Comparison of ENCODE assay signal across 11 cellular contexts in genomic region chr19:53096982-53097381, GRCh38. TPM values are rescaled to one million over a fixed set of nuclear protein-coding genes. Genes with fewer than 3 reads are reported as not detected.
DNase-seq lines count a peak whose midpoint lies in the region; ATAC-seq, FAIRE-seq and TF ChIP-seq lines count a peak whose summit lies in the region.
"Not testable (repeated sequence)": the region's sequence is repeated elsewhere in the genome, so short reads cannot be mapped to it uniquely, and the experiment has no call there.
"Had no signal": no experiment of that assay in that cellular context is flagged by ENCODE, and none has a peak within 500 bp of the region (broad histone marks: within the 10 kb centered on the region; RNA-seq: fewer than 3 reads in every experiment).

No MANE protein-coding gene starts in this region.

- H3K4me3 Mint-ChIP-seq in GM23338: peak overlapping the region; percentile 3; the same call in 1 of the 3 replicates
- H3K4me3 Mint-ChIP-seq in activated naive CD4-positive, alpha-beta T cell treated with anti-CD3 and anti-CD28 coated beads for 36 hours; neural progenitor cell: not testable (repeated sequence)
- peak overlapping the region; percentile 47 for H3K4me3 Mint-ChIP-seq in glutamatergic neuron (ENCODE audit: unreplicated experiment)

- CTCF ChIA-PET in activated naive CD4-positive, alpha-beta T cell treated with anti-CD3 and anti-CD28 coated beads for 36 hours (lab: Charles Lee): not testable (repeated sequence)

- FAIRE-seq in bronchial epithelial cell (lab: Jason Lieb, UNC): peak; percentile 96

- 60 to 63% methylated on average over 1 of the region's 7 CpGs for WGBS in heart right ventricle, 2 donors
- 70% methylated on average over 2 of the region's 7 CpGs for WGBS in hepatocyte (ENCODE audit: low lambda C conversion rate, missing lambda C conversion rate)

- peak overlapping the region; percentile 46; the same call in 1 of the 2 replicates for H3K27ac Mint-ChIP-seq in GM23338
- H3K27ac Mint-ChIP-seq in activated naive CD4-positive, alpha-beta T cell treated with anti-CD3 and anti-CD28 coated beads for 36 hours: peak overlapping the region; percentile 30
- H3K27ac Mint-ChIP-seq in glutamatergic neuron (ENCODE audit: unreplicated experiment): peak overlapping the region; percentile 60
- H3K27ac Mint-ChIP-seq in neural progenitor cell: peak overlapping the region; percentile 12

- not testable (repeated sequence) for H3K9me3 Mint-ChIP-seq in GM23338; glutamatergic neuron (ENCODE audit: unreplicated experiment)
- H3K9me3 Mint-ChIP-seq in activated naive CD4-positive, alpha-beta T cell treated with anti-CD3 and anti-CD28 coated beads for 36 hours: peaks cover 35% of the 10 kb centered on the region
- peaks cover 25% of the 10 kb centered on the region for H3K9me3 Mint-ChIP-seq in neural progenitor cell

- H3K4me1 ChIP-seq in GM23338 (ENCODE audit: insufficient read depth) (peaks cover 25% of the 10 kb centered on the region), heart right ventricle (peaks cover 8 to 64% (median 32%) of the 10 kb centered on the region in 9 donors), hepatocyte (ENCODE audit: insufficient read depth) (peaks cover 33% of the 10 kb centered on the region), neural progenitor cell (peaks cover 15% of the 10 kb centered on the region)

- not testable (repeated sequence) for H3K27me3 Mint-ChIP-seq in GM23338 (ENCODE audit: insufficient read depth, low read depth, poor library complexity); activated naive CD4-positive, alpha-beta T cell treated with anti-CD3 and anti-CD28 coated beads for 36 hours (ENCODE audit: low read depth); neural progenitor cell (ENCODE audit: insufficient read depth, low read depth)
- H3K27me3 Mint-ChIP-seq in glutamatergic neuron (ENCODE audit: unreplicated experiment): peaks cover 13% of the 10 kb centered on the region

- peaks cover 14% of the 10 kb centered on the region for H4K20me1 ChIP-seq in GM23338 (replicated peaks; ENCODE audit: insufficient read depth)
- H4K20me1 ChIP-seq in hepatocyte (ENCODE audit: insufficient read depth, poor library complexity, severe bottlenecking): not testable (repeated sequence)
- peaks cover 77% of the 10 kb centered on the region for H4K20me1 ChIP-seq in neural progenitor cell (ENCODE audit: low read depth)

- not testable (repeated sequence) for H3F3A ChIP-seq in GM23338 (replicated peaks; ENCODE audit: low read depth)
- H3F3A ChIP-seq in neural progenitor cell (ENCODE audit: low read depth): peaks cover 16% of the 10 kb centered on the region

- not testable (repeated sequence) for ATAC-seq in GM23338
- ATAC-seq in heart right ventricle: peak in 6 of 8 donors; percentile 43 to 77 (median 72)

- peaks cover 13% of the 10 kb centered on the region; the same call in 2 of the 3 replicates for H3K36me3 Mint-ChIP-seq in GM23338 (ENCODE audit: low read depth)
- H3K36me3 Mint-ChIP-seq in activated naive CD4-positive, alpha-beta T cell treated with anti-CD3 and anti-CD28 coated beads for 36 hours (ENCODE audit: low read depth): peaks cover 73% of the 10 kb centered on the region
- H3K36me3 Mint-ChIP-seq in glutamatergic neuron (ENCODE audit: unreplicated experiment): peaks cover 16% of the 10 kb centered on the region
- H3K36me3 Mint-ChIP-seq in neural progenitor cell: peaks cover 61% of the 10 kb centered on the region

- H3K9me3 ChIP-seq in heart right ventricle; hepatocyte (ENCODE audit: low read depth); neural progenitor cell (ENCODE audit: low read depth): not testable (repeated sequence)

- H3K9ac ChIP-seq in neural progenitor cell: not testable (repeated sequence)

- not testable (repeated sequence) for H3K4me2 ChIP-seq in GM23338, neural progenitor cell
- H3K4me2 ChIP-seq in hepatocyte: peak overlapping the region; percentile 49

- intact Hi-C loops in activated naive CD4-positive, alpha-beta T cell treated with anti-CD3 and anti-CD28 coated beads for 36 hours (cut with micrococcal nuclease); heart right ventricle (cut with DNase I): not testable (repeated sequence)

- DNase-seq in GM23338 (ENCODE audit: low spot score); activated naive CD4-positive, alpha-beta T cell treated with anti-CD3 and anti-CD28 coated beads for 36 hours; bronchial epithelial cell (ENCODE audit: low read depth); glutamatergic neuron; heart right ventricle; hepatocyte (ENCODE audit: low spot score); neural progenitor cell (ENCODE audit: low spot score): not testable (repeated sequence)

- not testable (repeated sequence) for H3K27me3 ChIP-seq in GM23338 (ENCODE audit: insufficient read depth); bronchial epithelial cell (ENCODE audit: control insufficient read depth, insufficient read depth, low read length); heart right ventricle; hepatocyte; neural progenitor cell

- H3K36me3 ChIP-seq in GM23338 (ENCODE audit: insufficient read depth); bronchial epithelial cell (ENCODE audit: control insufficient read depth, insufficient read depth, low read length); hepatocyte (replicated peaks; ENCODE audit: insufficient read depth, low read depth); neural progenitor cell: not testable (repeated sequence)
- H3K36me3 ChIP-seq in heart right ventricle: peaks cover 0 to 61% (median 6%) of the 10 kb centered on the region in 9 donors

- H3K27ac ChIP-seq in GM23338 (ENCODE audit: low read depth); neural progenitor cell: not testable (repeated sequence)
- peak overlapping the region in 2 of 10 donors; percentile 41 to 47 for H3K27ac ChIP-seq in heart right ventricle
- H3K27ac ChIP-seq in hepatocyte: peak overlapping the region; percentile 87

- H3K4me3 ChIP-seq in GM23338; bronchial epithelial cell (ENCODE audit: low read depth, low read length); heart right ventricle; hepatocyte; neural progenitor cell: not testable (repeated sequence)

- peaks cover 62% of the 10 kb centered on the region for H3K79me2 ChIP-seq in GM23338 (replicated peaks; ENCODE audit: insufficient read depth)
- H3K79me2 ChIP-seq in hepatocyte: peaks cover 80% of the 10 kb centered on the region
- H3K79me2 ChIP-seq in neural progenitor cell (ENCODE audit: low read depth): peaks cover 74% of the 10 kb centered on the region

- H3K9me2 ChIP-seq in GM23338 (ENCODE audit: insufficient read depth); hepatocyte (replicated peaks; ENCODE audit: insufficient read depth): not testable (repeated sequence)

- TF ChIP-seq CTCF in GM23338 (conservative IDR thresholded peaks at IDR 0.05; ENCODE audit: low read depth in 2 of 2); bronchial epithelial cell (IDR thresholded peaks at IDR 0.05; ENCODE audit: insufficient read depth, low read length, severe bottlenecking); glutamatergic neuron (IDR thresholded peaks at IDR 0.05; ENCODE audit: partially characterized antibody, unreplicated experiment); heart right ventricle (IDR thresholded peaks at IDR 0.05); hepatocyte (IDR thresholded peaks at IDR 0.05; ENCODE audit: poor library complexity); neural progenitor cell (IDR thresholded peaks at IDR 0.05): not testable (repeated sequence)

- H3K4me1 Mint-ChIP-seq in GM23338 (peaks cover 38% of the 10 kb centered on the region), glutamatergic neuron (ENCODE audit: low read depth, unreplicated experiment) (peaks cover 33% of the 10 kb centered on the region), neural progenitor cell (peaks cover 14% of the 10 kb centered on the region)
- peaks cover 23% of the 10 kb centered on the region for H3K4me1 Mint-ChIP-seq in activated naive CD4-positive, alpha-beta T cell treated with anti-CD3 and anti-CD28 coated beads for 36 hours (ENCODE audit: low read depth)

- not testable (repeated sequence) for H2AFZ ChIP-seq in GM23338; hepatocyte; neural progenitor cell (replicated peaks)

RNA-seq across cellular contexts. Expression of gene ZNF160, which starts 6.2 kb away (rescaled TPM):
- 37.6 and 48.7 TPM in 2 replicates for total RNA-seq in GM23338 (2014; rRNA removed; shearing (Covaris generic))
- 12.5 and 16.9 TPM in 2 replicates for polyA plus RNA-seq in GM23338 (2016; fragmentation: Nextera tagmentation; extraction: Ambion mirVana)
- total RNA-seq in activated naive CD4-positive, alpha-beta T cell treated with anti-CD3 and anti-CD28 coated beads for 36 hours: 10 to 100 TPM; 23.5 to 25.2 TPM
- total RNA-seq in bronchial epithelial cell: 17.1 and 22.8 TPM in 2 replicates
- total RNA-seq in glutamatergic neuron (ENCODE audit: unreplicated experiment): 127 TPM
- 10 to 100 TPM in 9 of 10 donors, 1 to 10 TPM in 1; 9.8 to 22.9 (median 18.5) TPM for total RNA-seq in heart right ventricle
- polyA plus RNA-seq in heart right ventricle: 10 to 100 TPM in 1 of 2 donors, 1 to 10 TPM in 1; 9.1 to 25.9 TPM
- total RNA-seq in hepatocyte: 52.5 and 53.1 TPM in 2 replicates
- 23.5 and 28.0 TPM in 2 replicates for polyA plus RNA-seq in hepatocyte
- total RNA-seq in neural progenitor cell (ENCODE audit: low replicate concordance): 78.3 and 86.0 TPM in 2 replicates

RNA-seq across cellular contexts. Expression of gene ZNF415, which starts 35.7 kb away (rescaled TPM):
- total RNA-seq in GM23338 (2014; rRNA removed; shearing (Covaris generic)): 3.9 and 9.3 TPM in 2 replicates
- polyA plus RNA-seq in GM23338 (2016; fragmentation: Nextera tagmentation; extraction: Ambion mirVana) (7.9 and 9.2 TPM in 2 replicates), heart right ventricle (10 to 100 TPM in 1 of 2 donors, 1 to 10 TPM in 1; 9.5 to 19.8 TPM), hepatocyte (7.4 and 15.2 TPM in 2 replicates)
- 1 to 10 TPM in 1 of 2 experiments, under 1 TPM in 1; 0.74 to 1.0 TPM for total RNA-seq in activated naive CD4-positive, alpha-beta T cell treated with anti-CD3 and anti-CD28 coated beads for 36 hours
- total RNA-seq in bronchial epithelial cell (3.2 and 8.6 TPM in 2 replicates), glutamatergic neuron (ENCODE audit: unreplicated experiment) (12.7 TPM), heart right ventricle (10 to 100 TPM; 18.7 to 32.5 (median 22.8) TPM), hepatocyte (14.6 and 24.1 TPM in 2 replicates), neural progenitor cell (ENCODE audit: low replicate concordance) (20.3 and 23.9 TPM in 2 replicates)
- total RNA-seq: HT1080 had no signal

RNA-seq across cellular contexts. Expression of gene ERVV-2, which starts 52.4 kb away (rescaled TPM):
- total RNA-seq in GM23338 (2014; rRNA removed; shearing (Covaris generic)): 0.87 and 1.4 TPM in 2 replicates
- polyA plus RNA-seq in GM23338 (2016; fragmentation: Nextera tagmentation; extraction: Ambion mirVana) (0.59 and 0.74 TPM in 2 replicates), heart right ventricle (not detected), hepatocyte (2.5 and 4.1 TPM in 2 replicates)
- not detected for total RNA-seq in activated naive CD4-positive, alpha-beta T cell treated with anti-CD3 and anti-CD28 coated beads for 36 hours
- total RNA-seq in bronchial epithelial cell (not detected in 2 replicates), glutamatergic neuron (ENCODE audit: unreplicated experiment) (not detected), heart right ventricle (not detected), hepatocyte (2.5 and 4.5 TPM in 2 replicates), neural progenitor cell (ENCODE audit: low replicate concordance) (0.06 TPM in 1 of 2 replicates, not detected in the other)
- total RNA-seq: CD8-positive, alpha-beta memory T cell; H4; HFFc6; HT1080 had no signal
- polyA plus RNA-seq: CD8-positive, alpha-beta memory T cell had no signal
